31 cellular contexts compared by ENCODE assay signal in genomic region chr3:10279384-10280176, GRCh38. TPM values are rescaled to one million over a fixed set of nuclear protein-coding genes. Genes with fewer than 3 reads are reported as not detected.
DNase-seq lines count a peak whose midpoint lies in the region; ATAC-seq, FAIRE-seq and TF ChIP-seq lines count a peak whose summit lies in the region.
"Had no signal": no experiment of that assay in that cellular context is flagged by ENCODE, and none has a peak within 500 bp of the region (broad histone marks: within the 10 kb centered on the region; RNA-seq: fewer than 3 reads in every experiment).

No MANE protein-coding gene starts in this region.

- POLR2A ChIA-PET in OCI-LY7 (lab: Charles Lee) (interaction anchor here (0.6 kb wide), 1 partner anchor 396 kb away, joined by 5 read pairs; no protein-coding TSS in a partner anchor), K562 (lab: Yijun Ruan, JAX) (interaction anchor here (0.6 to 1.6 kb wide), 10 partner anchors 8 to 127 kb away, joined by 3 to 6 read pairs (median 4); partner anchors contain the start of gene GHRL)

- no peaks in the 10 kb centered on the region for H3K9me3 Mint-ChIP-seq in activated CD4-positive, alpha-beta T cell treated with anti-CD3 and anti-CD28 coated beads, Interleukin-2, amount 10 ng/mL, durations not matched to agents 24 days and 14 days
- H3K9me3 Mint-ChIP-seq: activated T-helper 17 cell treated with anti-CD3 and anti-CD28 coated beads, Interleukin-2, amount 50 U/mL, for 72 hours; natural killer cell had no signal

- peak overlapping the region; percentile 51 for H3K27ac Mint-ChIP-seq in activated CD4-positive, alpha-beta T cell treated with anti-CD3 and anti-CD28 coated beads, Interleukin-2, amount 10 ng/mL, durations not matched to agents 24 days and 14 days
- H3K27ac Mint-ChIP-seq: activated T-helper 17 cell treated with anti-CD3 and anti-CD28 coated beads, Interleukin-2, amount 50 U/mL, for 72 hours had no signal

- H3K36me3 ChIP-seq in OCI-LY7 (ENCODE audit: insufficient read depth, low read length) (peaks cover 95% of the 10 kb centered on the region), K562 (ENCODE audit: control insufficient read depth, insufficient read depth, low read length) (peaks cover 88% of the 10 kb centered on the region), testis (ENCODE audit: low read depth, missing control alignments) (no peaks in the 10 kb centered on the region)
- H3K36me3 ChIP-seq: ovary had no signal

- peak overlapping the region in 1 of 2 experiments; percentile 17; a peak in 1 of 4 replicates for H3K9ac ChIP-seq in K562 (ENCODE audit: insufficient read depth in 1 of 2, low read depth in 2 of 2, low read length in 2 of 2)
- H3K9ac ChIP-seq: GM23248, KMS-11 had no signal

- peaks cover 35% of the 10 kb centered on the region for H3K79me2 ChIP-seq in OCI-LY7 (ENCODE audit: insufficient read depth, low read depth, low read length)
- H3K79me2 ChIP-seq in K562 (ENCODE audit: control insufficient read depth, insufficient read depth, low read length), result peaks cover 15% of the 10 kb centered on the region

- no peak for TF ChIP-seq RAD21 in K562 (CRISPR knock-in tag; conservative IDR thresholded peaks at IDR 0.05 in 1 of 2, IDR thresholded peaks at IDR 0.05 in 1 of 2)

- H3K4me2 ChIP-seq in OCI-LY7 (ENCODE audit: low read length) (no peak overlapping the region), K562 (ENCODE audit: insufficient read depth, low read length) (peak overlapping the region; percentile 50)
- H3K4me2 ChIP-seq: KMS-11 had no signal

- TF ChIP-seq CTCF in OCI-LY7 (conservative IDR thresholded peaks at IDR 0.05; ENCODE audit: low read length) (no peak), K562 (IDR thresholded peaks at IDR 0.05 in 2 of 3, conservative IDR thresholded peaks at IDR 0.05 in 1 of 3; ENCODE audit: insufficient read depth in 2 of 3, low read depth in 1 of 3, low read length in 3 of 3) (no peak), testis (IDR thresholded peaks at IDR 0.05) (no peak)

- in situ Hi-C loops in K562 (cut with MboI), result no loop called here

- BruUV-seq in OCI-LY7 (replicated peaks; lab: Mats Ljungman, UMichigan), result TSS peak; percentile 28
- BruUV-seq in K562 (replicated peaks; lab: Mats Ljungman, UMichigan), result no TSS peak

- H3K9me1 ChIP-seq in K562 (ENCODE audit: control insufficient read depth, insufficient read depth, low read length), result no peaks in the 10 kb centered on the region

- peaks cover 67% of the 10 kb centered on the region for H3K36me3 Mint-ChIP-seq in activated CD4-positive, alpha-beta T cell treated with anti-CD3 and anti-CD28 coated beads, Interleukin-2, amount 10 ng/mL, durations not matched to agents 24 days and 14 days (ENCODE audit: low read depth)
- H3K36me3 Mint-ChIP-seq: natural killer cell had no signal

- H3K27ac ChIP-seq in OCI-LY7 (ENCODE audit: low read depth, low read length, poor library complexity, severe bottlenecking) (no peak overlapping the region), K562 (ENCODE audit: extremely low read depth, low read depth, low read length) (peak overlapping the region; percentile 46), testis (no peak overlapping the region)
- H3K27ac ChIP-seq: 22Rv1, brain microvascular endothelial cell, GM23248, heart right ventricle, KMS-11, ovary, right atrium auricular region, SJSA1, tibial artery had no signal

- no peak for TF ChIP-seq EP300 in K562 (IDR thresholded peaks at IDR 0.05; ENCODE audit: low read length)

- DNase-seq in activated CD4-positive, alpha-beta T cell treated with anti-CD3 and anti-CD28 coated beads, Interleukin-2, amount 10 ng/mL, durations not matched to agents 24 days and 14 days, result no peak
- DNase-seq in activated CD4-positive, alpha-beta T cell treated with anti-CD3 and anti-CD28 coated beads, Interleukin-2, amount 50 U/mL, for 48 hours, result no peak
- no peak for DNase-seq in OCI-LY7 (ENCODE audit: low spot score)
- peak in 2 of 4 experiments; percentile 35 to 42 for DNase-seq in K562 (ENCODE audit: extremely low read depth in 1 of 4, low spot score in 3 of 4)
- DNase-seq in posterior vena cava (ENCODE audit: low spot score), result peak; percentile 14
- no peak for DNase-seq in DMS114 treated with DMSO at 0.1 percent for 48 hours (lab: John Stamatoyannopoulos, UW; ENCODE audit: unreplicated experiment)
- DNase-seq in testis, result no peak
- DNase-seq: brain microvascular endothelial cell; effector CD8-positive, alpha-beta T cell; foreskin fibroblast; GDM1; heart right ventricle; natural killer cell; NCI-H1436; NCI-H2107; NCI-H510A treated with DMSO at 0.1 percent for 48 hours; NK-92 treated with Interleukin-12 subunit alpha and Interleukin-12 subunit beta, amount 100 ng/mL, for 24 hours; stimulated activated CD4-positive, alpha-beta T cell treated with anti-CD3 and anti-CD28 coated beads, Interleukin-12 subunit alpha, Interleukin-12 subunit beta, amount 100 ng/mL, for 4 hours; stimulated activated CD4-positive, alpha-beta T cell treated with anti-CD3 and anti-CD28 coated beads, Interleukin-4, amount 100 ng/mL, for 4 hours; stimulated activated naive CD4-positive, alpha-beta T cell treated with Interleukin-2 at 50 U/mL for 16 hours; T-helper 1 cell had no signal

- H2AFZ ChIP-seq in OCI-LY7 (ENCODE audit: low read length) (no peak overlapping the region), K562 (ENCODE audit: low read depth, low read length) (no peak overlapping the region)
- H2AFZ ChIP-seq: GM23248 had no signal

- peak; percentile 62 for ATAC-seq in K562
- ATAC-seq in HG03432 (IDR thresholded peaks at IDR 0.05; ENCODE audit: unreplicated experiment), result no peak
- ATAC-seq: heart right ventricle, natural killer cell had no signal

- H3K4me3 ChIP-seq in OCI-LY7 (ENCODE audit: low read depth, low read length, poor library complexity, severe bottlenecking) (no peak overlapping the region), K562 (no peak overlapping the region), testis (no peak overlapping the region)
- H3K4me3 ChIP-seq: GM23248, heart right ventricle, ovary, right atrium auricular region, SJSA1, tibial artery had no signal

- no peaks in the 10 kb centered on the region for H3K27me3 Mint-ChIP-seq in activated CD4-positive, alpha-beta T cell treated with anti-CD3 and anti-CD28 coated beads, Interleukin-2, amount 10 ng/mL, durations not matched to agents 24 days and 14 days
- H3K27me3 Mint-ChIP-seq: activated T-helper 17 cell treated with anti-CD3 and anti-CD28 coated beads, Interleukin-2, amount 50 U/mL, for 72 hours had no signal

- FAIRE-seq in K562 (lab: Jason Lieb, UNC), result no peak
- FAIRE-seq: HTR-8/SVneo had no signal

- 58% methylated on average over 13 of the region's 13 CpGs for WGBS in K562 (ENCODE audit: insufficient coverage, low coverage, missing lambda C conversion rate)
- WGBS in testis, 2 donors, result 82 to 90% methylated on average over 13 of the region's 13 CpGs

- H3K4me1 ChIP-seq in OCI-LY7 (ENCODE audit: insufficient read depth, low read length, poor library complexity, severe bottlenecking) (peaks cover 5% of the 10 kb centered on the region), K562 (replicated peaks in 1 of 2; ENCODE audit: control insufficient read depth in 2 of 2, insufficient read depth in 2 of 2, low read length in 2 of 2) (peaks cover 10 to 14% of the 10 kb centered on the region in 2 experiments; a peak in 3 of 5 replicates), testis (no peaks in the 10 kb centered on the region)
- H3K4me1 ChIP-seq: SJSA1 had no signal

- intact Hi-C loops in activated CD4-positive, alpha-beta T cell treated with anti-CD3 and anti-CD28 coated beads, Interleukin-2, amount 10 ng/mL, durations not matched to agents 24 days and 14 days (cut with micrococcal nuclease), result no loop called here
- intact Hi-C loops in OCI-LY7 (cut with micrococcal nuclease; ENCODE audit: unreplicated experiment) (no loop called here), K562 (cut with micrococcal nuclease) (no loop called here), posterior vena cava (cut with DNase I) (no loop called here), testis (cut with DNase I; ENCODE audit: low total_unique reads) (no loop called here)

- H3K4me3 Mint-ChIP-seq in activated CD4-positive, alpha-beta T cell treated with anti-CD3 and anti-CD28 coated beads, Interleukin-2, amount 10 ng/mL, durations not matched to agents 24 days and 14 days, result no peak overlapping the region
- H3K4me3 Mint-ChIP-seq: activated T-helper 17 cell treated with anti-CD3 and anti-CD28 coated beads, Interleukin-2, amount 50 U/mL, for 72 hours; natural killer cell had no signal

- H3K9me3 ChIP-seq in OCI-LY7 (ENCODE audit: low read length) (no peaks in the 10 kb centered on the region), K562 (replicated peaks; ENCODE audit: control insufficient read depth, insufficient read depth, low read depth, low read length) (no peaks in the 10 kb centered on the region), testis (no peaks in the 10 kb centered on the region)
- H3K9me3 ChIP-seq: heart right ventricle, ovary, right atrium auricular region, SJSA1, tibial artery had no signal

- H3K27me3 ChIP-seq in K562 (ENCODE audit: control insufficient read depth in 2 of 2, insufficient read depth in 2 of 2, low read length in 2 of 2) (no peaks in the 10 kb centered on the region), testis (no peaks in the 10 kb centered on the region)
- H3K27me3 ChIP-seq: brain microvascular endothelial cell, heart right ventricle, ovary, right atrium auricular region, SJSA1, tibial artery had no signal

- CTCF ChIA-PET in OCI-LY7 (lab: Charles Lee; ENCODE audit: unreplicated experiment) (no interaction called here), K562 (lab: Yijun Ruan, JAX; ENCODE audit: low intra/inter-chr PET ratio) (interaction anchor here (1.2 kb wide), 1 partner anchor 563 kb away, joined by 4 read pairs; no protein-coding TSS in a partner anchor)

- H3K9me2 ChIP-seq in OCI-LY7 (ENCODE audit: insufficient read depth, low read length), result no peaks in the 10 kb centered on the region

- peaks cover 53% of the 10 kb centered on the region for H3K4me1 Mint-ChIP-seq in activated CD4-positive, alpha-beta T cell treated with anti-CD3 and anti-CD28 coated beads, Interleukin-2, amount 10 ng/mL, durations not matched to agents 24 days and 14 days

- TF ChIP-seq POLR2A in K562 (conservative IDR thresholded peaks at IDR 0.05), result no peak
- TF ChIP-seq POLR2A in testis (IDR thresholded peaks at IDR 0.05), result no peak

- no peaks in the 10 kb centered on the region; the same call in 1 of the 2 replicates for H4K20me1 ChIP-seq in OCI-LY7 (ENCODE audit: insufficient read depth, low read length)
- H4K20me1 ChIP-seq in K562 (replicated peaks; ENCODE audit: control insufficient read depth, insufficient read depth, low read length), result no peaks in the 10 kb centered on the region; the same call in 1 of the 2 replicates

RNA-seq across cellular contexts. Expression of gene GHRL, which starts 13.2 kb away (rescaled TPM):
- 0.43 and 1.3 TPM in 2 replicates for total RNA-seq in activated CD4-positive, alpha-beta T cell treated with anti-CD3 and anti-CD28 coated beads, Interleukin-2, amount 10 ng/mL, durations not matched to agents 24 days and 14 days
- total RNA-seq in OCI-LY7 (2014; rRNA removed; shearing (Covaris generic)), result 0.32 TPM in 1 of 2 replicates, not detected in the other
- total RNA-seq in OCI-LY7 (2022) (0.42 and 0.77 TPM in 2 replicates), K562 (2014; rRNA removed) (0.45 TPM in 1 of 2 replicates, not detected in the other), K562 (2014; rRNA removed; fragmentation: Illumina TruSeq; extraction: Trizol) (not detected in 2 replicates), K562 (2015; rRNA removed; fragmentation: Illumina TruSeq; extraction: Trizol) (0.60 TPM in 1 of 2 replicates, not detected in the other), K562 (2021) (0.29 and 0.34 TPM in 2 replicates), posterior vena cava (1 to 10 TPM; 1.0 to 1.2 TPM), testis (under 1 TPM; 0.50 to 0.87 TPM)
- 1.2 and 1.5 TPM in 2 replicates for total RNA-seq in K562 (2011; cell fraction: chromatin; rRNA removed; ENCODE audit: low replicate concordance)
- total RNA-seq in K562 (2011; cell fraction: nucleolus; rRNA removed), result 0.83 and 1.1 TPM in 2 replicates
- 0.84 and 1.6 TPM in 2 replicates for total RNA-seq in K562 (2011; cell fraction: nucleoplasm; rRNA removed)
- polyA plus RNA-seq in K562 (2011; rRNA removed) (0.08 and 0.09 TPM in 2 replicates), K562 (2014; fragmentation: Illumina TruSeq; extraction: Trizol) (0.15 TPM in 1 of 2 replicates, not detected in the other), K562 (2014; fragmentation: Nextera tagmentation; extraction: Ambion mirVana) (not detected), K562 (2014; rRNA removed) (0.16 and 0.19 TPM in 2 replicates), testis (ENCODE audit: insufficient read depth, low read depth, low replicate concordance) (1.0 TPM)
- polyA plus RNA-seq in K562 (2011; cell fraction: cytosol; rRNA removed), result 0.06 TPM in 1 of 2 replicates, not detected in the other
- polyA plus RNA-seq in K562 (2011; cell fraction: nucleus; rRNA removed), result 0.35 and 0.75 TPM in 2 replicates
- polyA plus RNA-seq in K562 (2012), result 0.51 and 0.53 TPM in 2 replicates
- 0.21 TPM in 1 of 2 replicates, not detected in the other for polyA minus RNA-seq in K562 (2011; rRNA and poly(A)+ RNA removed)
- polyA minus RNA-seq in K562 (2011; cell fraction: cytosol; rRNA and poly(A)+ RNA removed), result not detected in 2 replicates
- polyA minus RNA-seq in K562 (2011; cell fraction: nucleus; rRNA and poly(A)+ RNA removed), result 0.22 TPM in 1 of 2 replicates, not detected in the other
- total RNA-seq: GM23248, right atrium auricular region had no signal

RNA-seq across cellular contexts. Expression of gene TATDN2, which starts 31.3 kb away (rescaled TPM):
- total RNA-seq in activated CD4-positive, alpha-beta T cell treated with anti-CD3 and anti-CD28 coated beads, Interleukin-2, amount 10 ng/mL, durations not matched to agents 24 days and 14 days, result 70.9 and 74.4 TPM in 2 replicates
- total RNA-seq in OCI-LY7 (2014; rRNA removed; shearing (Covaris generic)), result 22.0 and 22.9 TPM in 2 replicates
- total RNA-seq in OCI-LY7 (2022), result 57.5 and 63.4 TPM in 2 replicates
- total RNA-seq in K562 (2011; cell fraction: chromatin; rRNA removed; ENCODE audit: low replicate concordance), result 72.5 and 115 TPM in 2 replicates
- total RNA-seq in K562 (2011; cell fraction: nucleolus; rRNA removed), result 71.2 and 76.0 TPM in 2 replicates
- total RNA-seq in K562 (2011; cell fraction: nucleoplasm; rRNA removed), result 73.4 and 78.1 TPM in 2 replicates
- total RNA-seq in K562 (2014; rRNA removed), result 10.9 and 14.7 TPM in 2 replicates
- total RNA-seq in K562 (2014; rRNA removed; fragmentation: Illumina TruSeq; extraction: Trizol), result 25.0 and 25.8 TPM in 2 replicates
- 29.0 and 30.3 TPM in 2 replicates for total RNA-seq in K562 (2015; rRNA removed; fragmentation: Illumina TruSeq; extraction: Trizol)
- 38.8 and 44.7 TPM in 2 replicates for total RNA-seq in K562 (2021)
- polyA plus RNA-seq in K562 (2011; rRNA removed), result 20.8 and 27.2 TPM in 2 replicates
- 20.7 and 21.3 TPM in 2 replicates for polyA plus RNA-seq in K562 (2011; cell fraction: cytosol; rRNA removed)
- polyA plus RNA-seq in K562 (2011; cell fraction: nucleus; rRNA removed), result 33.0 and 34.2 TPM in 2 replicates
- 25.7 and 36.1 TPM in 2 replicates for polyA plus RNA-seq in K562 (2012)
- 34.9 and 36.6 TPM in 2 replicates for polyA plus RNA-seq in K562 (2014; fragmentation: Illumina TruSeq; extraction: Trizol)
- polyA plus RNA-seq in K562 (2014; fragmentation: Nextera tagmentation; extraction: Ambion mirVana), result 1 to 10 TPM; 5.2 to 7.9 TPM
- polyA plus RNA-seq in K562 (2014; rRNA removed), result 23.7 and 28.0 TPM in 2 replicates
- polyA minus RNA-seq in K562 (2011; rRNA and poly(A)+ RNA removed), result 27.0 and 40.2 TPM in 2 replicates
- polyA minus RNA-seq in K562 (2011; cell fraction: cytosol; rRNA and poly(A)+ RNA removed), result 13.5 and 22.0 TPM in 2 replicates
- 27.6 and 34.4 TPM in 2 replicates for polyA minus RNA-seq in K562 (2011; cell fraction: nucleus; rRNA and poly(A)+ RNA removed)
- 10 to 100 TPM; 22.2 to 25.3 TPM for total RNA-seq in posterior vena cava
- total RNA-seq in testis, result 10 to 100 TPM; 19.8 to 24.3 TPM
- polyA plus RNA-seq in testis (ENCODE audit: insufficient read depth, low read depth, low replicate concordance), result 21.3 TPM

RNA-seq across cellular contexts. Expression of gene SEC13, which starts 41.3 kb away (rescaled TPM):
- 128 and 131 TPM in 2 replicates for total RNA-seq in activated CD4-positive, alpha-beta T cell treated with anti-CD3 and anti-CD28 coated beads, Interleukin-2, amount 10 ng/mL, durations not matched to agents 24 days and 14 days
- total RNA-seq in OCI-LY7 (2014; rRNA removed; shearing (Covaris generic)), result 131 and 132 TPM in 2 replicates
- total RNA-seq in OCI-LY7 (2022) (104 and 111 TPM in 2 replicates), K562 (2014; rRNA removed) (256 and 318 TPM in 2 replicates), K562 (2014; rRNA removed; fragmentation: Illumina TruSeq; extraction: Trizol) (124 and 145 TPM in 2 replicates), K562 (2015; rRNA removed; fragmentation: Illumina TruSeq; extraction: Trizol) (192 and 196 TPM in 2 replicates), K562 (2021) (199 and 209 TPM in 2 replicates), posterior vena cava (10 to 100 TPM; 85.9 to 86.3 TPM), testis (100 to 1,000 TPM; 112 to 122 TPM)
- total RNA-seq in K562 (2011; cell fraction: chromatin; rRNA removed; ENCODE audit: low replicate concordance), result 285 and 425 TPM in 2 replicates
- 250 and 265 TPM in 2 replicates for total RNA-seq in K562 (2011; cell fraction: nucleolus; rRNA removed)
- total RNA-seq in K562 (2011; cell fraction: nucleoplasm; rRNA removed), result 278 and 337 TPM in 2 replicates
- polyA plus RNA-seq in K562 (2011; rRNA removed) (199 and 308 TPM in 2 replicates), K562 (2014; fragmentation: Illumina TruSeq; extraction: Trizol) (274 and 284 TPM in 2 replicates), K562 (2014; fragmentation: Nextera tagmentation; extraction: Ambion mirVana) (100 to 1,000 TPM in 1 of 2 experiments, 10 to 100 TPM in 1; 71.5 to 116 TPM), K562 (2014; rRNA removed) (152 and 181 TPM in 2 replicates), testis (ENCODE audit: insufficient read depth, low read depth, low replicate concordance) (125 TPM)
- 331 and 334 TPM in 2 replicates for polyA plus RNA-seq in K562 (2011; cell fraction: cytosol; rRNA removed)
- polyA plus RNA-seq in K562 (2011; cell fraction: nucleus; rRNA removed), result 250 and 306 TPM in 2 replicates
- polyA plus RNA-seq in K562 (2012), result 186 and 201 TPM in 2 replicates
- polyA minus RNA-seq in K562 (2011; rRNA and poly(A)+ RNA removed), result 268 and 286 TPM in 2 replicates
- polyA minus RNA-seq in K562 (2011; cell fraction: cytosol; rRNA and poly(A)+ RNA removed), result 204 and 250 TPM in 2 replicates
- polyA minus RNA-seq in K562 (2011; cell fraction: nucleus; rRNA and poly(A)+ RNA removed), result 102 and 172 TPM in 2 replicates
